Comparison of ENCODE assay signal across 20 cellular contexts in genomic region chr6:115195239-115195638, GRCh38.
"Had no signal": no experiment of that assay in that cellular context is flagged by ENCODE, and none has a peak within 500 bp of the region (broad histone marks: within the 10 kb centered on the region; RNA-seq: fewer than 3 reads in every experiment).

No MANE protein-coding gene starts in this region.

- DNase-seq: activated CD4-positive, alpha-beta T cell treated with anti-CD3 and anti-CD28 coated beads for 1 hour; activated CD4-positive, alpha-beta T cell treated with anti-CD3 and anti-CD28 coated beads, Interleukin-2, amount 50 U/mL, for 1 hour; activated CD8-positive, alpha-beta T cell treated with anti-CD3 and anti-CD28 coated beads, Interleukin-2, amount 10 ng/mL, durations not matched to agents 7 days and 5 days; activated gamma-delta T cell treated with Interleukin-2 at 50 U/mL for 16 hours; activated T-cell treated with anti-CD3 and anti-CD28 coated beads, Interleukin-2, amount 50 U/mL, for 1 hour; aorta; effector CD4-positive, alpha-beta T cell; foreskin fibroblast; kidney glomerular epithelial cell; left ventricle myocardium inferior; mammary epithelial cell; midbrain; natural killer cell; retina; spleen; stimulated activated CD4-positive, alpha-beta T cell treated with anti-CD3 and anti-CD28 coated beads, Interleukin-4, amount 100 ng/mL, for 1 hour; stimulated activated naive CD4-positive, alpha-beta T cell; testis; trophoblast cell; uterus had no signal
